8 cellular contexts compared by ENCODE assay signal in the genomic region with DNA sequence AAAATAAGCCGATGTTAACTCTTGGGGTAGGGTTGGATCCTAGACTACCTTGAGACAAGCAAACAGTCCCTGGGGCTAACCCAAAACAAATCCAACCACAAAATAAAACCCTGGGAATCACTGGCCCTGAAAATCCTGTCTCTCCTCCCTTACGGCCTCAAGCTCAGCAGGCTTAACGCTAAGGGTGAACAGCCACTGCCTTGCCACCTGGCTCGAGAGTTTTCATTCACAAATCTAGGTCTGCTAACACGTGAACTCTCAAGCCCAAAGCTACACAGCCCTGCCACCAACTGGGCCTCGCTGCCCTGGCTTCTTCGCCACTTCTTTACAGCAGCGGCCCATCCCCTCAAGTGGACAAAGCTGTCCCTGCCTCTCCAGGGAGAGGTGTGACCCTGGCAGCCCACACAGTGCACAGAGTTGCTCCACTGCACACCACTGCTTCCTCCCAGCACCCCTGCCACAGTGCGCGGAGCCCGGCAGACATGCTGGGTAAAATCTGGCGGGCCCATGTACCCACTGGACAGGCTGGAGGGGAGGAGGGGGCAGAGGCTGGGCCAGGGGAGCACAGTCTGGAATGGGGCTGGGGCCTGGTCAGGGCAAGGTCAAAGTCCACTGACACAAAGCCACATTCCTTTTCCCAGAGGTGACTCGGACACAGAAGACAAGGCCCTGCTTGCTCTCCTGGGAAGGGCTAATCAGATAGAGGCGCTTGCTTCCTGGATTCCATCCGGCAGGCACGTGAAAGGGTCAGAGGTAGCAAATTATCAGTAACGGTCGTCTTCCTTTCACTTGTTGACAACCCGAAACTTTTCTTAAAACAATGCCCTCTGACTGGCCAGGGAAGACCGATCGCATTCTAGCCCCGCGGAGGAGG. TPM values are rescaled to one million over a fixed set of nuclear protein-coding genes. Genes with fewer than 3 reads are reported as not detected.
DNase-seq lines count a peak whose midpoint lies in the region; ATAC-seq and TF ChIP-seq lines count a peak whose summit lies in the region.

No MANE protein-coding gene starts in this region.

- H3K9me3 ChIP-seq in heart right ventricle (no peaks in the 10 kb centered on the region), iPS-15b (ENCODE audit: control insufficient read depth, insufficient read depth, low read length) (no peaks in the 10 kb centered on the region)

- peaks cover 11% of the 10 kb centered on the region for H3K4me1 Mint-ChIP-seq in activated CD8-positive, alpha-beta T cell treated with anti-CD3 and anti-CD28 coated beads for 36 hours (ENCODE audit: low read depth)
- H3K4me1 Mint-ChIP-seq in stimulated activated effector memory CD8-positive, alpha-beta T cell treated with anti-CD3 and anti-CD28 coated beads, Interleukin-12 subunit alpha, Interleukin-12 subunit beta, amount 100 ng/mL, for 72 hours, result peaks cover 6% of the 10 kb centered on the region

- H3K27me3 Mint-ChIP-seq in activated CD8-positive, alpha-beta T cell treated with anti-CD3 and anti-CD28 coated beads for 36 hours, result no peaks in the 10 kb centered on the region

- peak overlapping the region in 9 of 10 donors; percentile 52 to 84 (median 70) for H3K27ac ChIP-seq in heart right ventricle

- POLR2A ChIA-PET in activated CD8-positive, alpha-beta T cell treated with anti-CD3 and anti-CD28 coated beads for 36 hours (lab: Charles Lee), result interaction anchor here (1.1 to 2.2 kb wide), 8 partner anchors 12 to 196 kb away, joined by 3 to 7 read pairs (median 5); a partner anchor contains a TSS

- H3K36me3 Mint-ChIP-seq in activated CD8-positive, alpha-beta T cell treated with anti-CD3 and anti-CD28 coated beads for 36 hours (ENCODE audit: low read depth), result peaks cover 13% of the 10 kb centered on the region
- H3K36me3 Mint-ChIP-seq in stimulated activated effector memory CD8-positive, alpha-beta T cell treated with anti-CD3 and anti-CD28 coated beads, Interleukin-12 subunit alpha, Interleukin-12 subunit beta, amount 100 ng/mL, for 72 hours, result peaks cover 37% of the 10 kb centered on the region

- no peak for TF ChIP-seq CTCF in heart right ventricle (IDR thresholded peaks at IDR 0.05)
- no peak for TF ChIP-seq CTCF in activated CD8-positive, alpha-beta T cell treated with anti-CD3 and anti-CD28 coated beads for 36 hours (IDR thresholded peaks at IDR 0.05)

- peak overlapping the region; percentile 37 to 99 (median 76) for H3K4me3 ChIP-seq in heart right ventricle
- H3K4me3 ChIP-seq in iPS-15b (ENCODE audit: low read depth, low read length), result peak overlapping the region; percentile 69

- no peak overlapping the region for H3K27ac Mint-ChIP-seq in activated CD8-positive, alpha-beta T cell treated with anti-CD3 and anti-CD28 coated beads for 36 hours
- peak overlapping the region; percentile 20 for H3K27ac Mint-ChIP-seq in stimulated activated effector memory CD8-positive, alpha-beta T cell treated with anti-CD3 and anti-CD28 coated beads, Interleukin-12 subunit alpha, Interleukin-12 subunit beta, amount 100 ng/mL, for 72 hours

- peak overlapping the region; percentile 84 for H3K4me3 Mint-ChIP-seq in activated CD8-positive, alpha-beta T cell treated with anti-CD3 and anti-CD28 coated beads for 36 hours
- H3K4me3 Mint-ChIP-seq in stimulated activated effector memory CD8-positive, alpha-beta T cell treated with anti-CD3 and anti-CD28 coated beads, Interleukin-12 subunit alpha, Interleukin-12 subunit beta, amount 100 ng/mL, for 72 hours, result peak overlapping the region; percentile 69

- intact Hi-C loops in heart right ventricle (cut with DNase I), result loop anchor here in 1 of 10 donors (5.0 kb wide), 1 partner anchor 757 kb away; no protein-coding TSS in a partner anchor
- intact Hi-C loops in Right ventricle myocardium superior (cut with DNase I), result no loop called here
- intact Hi-C loops in activated CD8-positive, alpha-beta T cell treated with anti-CD3 and anti-CD28 coated beads for 36 hours (cut with micrococcal nuclease), result no loop called here

- DNase-seq in heart right ventricle (no peak), Right ventricle myocardium superior (no peak), cerebellar nuclear complex (lab: John Stamatoyannopoulos, UW) (no peak), HCEC 1CT (no peak)
- no peak for DNase-seq in activated CD8-positive, alpha-beta T cell treated with anti-CD3 and anti-CD28 coated beads for 36 hours
- no peak for DNase-seq in stimulated activated effector memory CD8-positive, alpha-beta T cell treated with anti-CD3 and anti-CD28 coated beads, Interleukin-12 subunit alpha, Interleukin-12 subunit beta, amount 100 ng/mL, for 72 hours (ENCODE audit: low spot score in 2 of 2)

- WGBS in heart right ventricle, 2 donors, result 33 to 34% methylated on average over 23 of the region's 23 CpGs

- no peaks in the 10 kb centered on the region for H3K27me3 ChIP-seq in heart right ventricle
- H3K27me3 ChIP-seq in iPS-15b (ENCODE audit: control insufficient read depth, insufficient read depth, low read length), result peaks cover 6% of the 10 kb centered on the region

- H3K36me3 ChIP-seq in heart right ventricle (peaks cover 0 to 65% (median 32%) of the 10 kb centered on the region in 9 donors), iPS-15b (ENCODE audit: control insufficient read depth, insufficient read depth, low read length) (peaks cover 51% of the 10 kb centered on the region)

- ATAC-seq in heart right ventricle, result peak in 1 of 8 donors; percentile 13
- ATAC-seq in Right ventricle myocardium superior (ENCODE audit: poor library complexity), result no peak
- ATAC-seq in activated CD8-positive, alpha-beta T cell treated with anti-CD3 and anti-CD28 coated beads for 36 hours, result no peak
- ATAC-seq in stimulated activated effector memory CD8-positive, alpha-beta T cell treated with anti-CD3 and anti-CD28 coated beads, Interleukin-12 subunit alpha, Interleukin-12 subunit beta, amount 100 ng/mL, for 72 hours, result no peak
- ATAC-seq in HG03439 (IDR thresholded peaks at IDR 0.05; ENCODE audit: unreplicated experiment), result no peak

- H3K4me1 ChIP-seq in heart right ventricle, result peaks cover 10 to 22% (median 17%) of the 10 kb centered on the region in 9 donors
- H3K4me1 ChIP-seq in iPS-15b (ENCODE audit: control insufficient read depth, insufficient read depth, low read length), result no peaks in the 10 kb centered on the region

- H3K9me3 Mint-ChIP-seq in activated CD8-positive, alpha-beta T cell treated with anti-CD3 and anti-CD28 coated beads for 36 hours, result no peaks in the 10 kb centered on the region
- no peaks in the 10 kb centered on the region for H3K9me3 Mint-ChIP-seq in stimulated activated effector memory CD8-positive, alpha-beta T cell treated with anti-CD3 and anti-CD28 coated beads, Interleukin-12 subunit alpha, Interleukin-12 subunit beta, amount 100 ng/mL, for 72 hours

- CTCF ChIA-PET in activated CD8-positive, alpha-beta T cell treated with anti-CD3 and anti-CD28 coated beads for 36 hours (lab: Charles Lee), result interaction anchor here (0.7 kb wide), 1 partner anchor 41 kb away, joined by 3 read pairs; no protein-coding TSS in a partner anchor

- H3K9ac ChIP-seq in iPS-15b (ENCODE audit: low read depth, low read length), result peak overlapping the region; percentile 47

RNA-seq across cellular contexts. Expression of a gene that starts 1.0 kb away (rescaled TPM):
- total RNA-seq in heart right ventricle, result 10 to 100 TPM; 29.5 to 54.7 (median 43.2) TPM
- 10 to 100 TPM; 54.4 to 64.1 TPM for polyA plus RNA-seq in heart right ventricle
- total RNA-seq in Right ventricle myocardium superior, result 29.5 TPM
- 10 to 100 TPM; 20.5 to 22.6 TPM for total RNA-seq in activated CD8-positive, alpha-beta T cell treated with anti-CD3 and anti-CD28 coated beads for 36 hours

RNA-seq across cellular contexts. Expression of a gene that starts 7.8 kb away (rescaled TPM):
- 1 to 10 TPM; 4.4 to 9.3 (median 5.9) TPM for total RNA-seq in heart right ventricle
- 10 to 100 TPM; 14.5 to 15.7 TPM for polyA plus RNA-seq in heart right ventricle
- total RNA-seq in Right ventricle myocardium superior, result 6.1 TPM
- total RNA-seq in activated CD8-positive, alpha-beta T cell treated with anti-CD3 and anti-CD28 coated beads for 36 hours, result 10 to 100 TPM; 28.1 to 32.0 TPM

RNA-seq across cellular contexts. Expression of a gene that starts 8.2 kb away (rescaled TPM):
- total RNA-seq in heart right ventricle, result under 1 TPM; 0.13 to 0.83 (median 0.32) TPM
- under 1 TPM; 0.49 to 0.73 TPM for polyA plus RNA-seq in heart right ventricle
- 0.24 TPM for total RNA-seq in Right ventricle myocardium superior
- total RNA-seq in activated CD8-positive, alpha-beta T cell treated with anti-CD3 and anti-CD28 coated beads for 36 hours, result under 1 TPM in 1 of 2 experiments, not detected in 1; 0.18 TPM

RNA-seq across cellular contexts. Expression of a gene that starts 17.3 kb away (rescaled TPM):
- total RNA-seq in heart right ventricle (10 to 100 TPM; 10.8 to 30.9 (median 16.3) TPM), Right ventricle myocardium superior (29.9 TPM)
- polyA plus RNA-seq in heart right ventricle, result 10 to 100 TPM; 10.5 to 10.6 TPM
- 10 to 100 TPM; 12.4 to 14.1 TPM for total RNA-seq in activated CD8-positive, alpha-beta T cell treated with anti-CD3 and anti-CD28 coated beads for 36 hours

RNA-seq across cellular contexts. Expression of a gene that starts 18.7 kb away (rescaled TPM):
- total RNA-seq in heart right ventricle (100 to 1,000 TPM; 124 to 189 (median 142) TPM), Right ventricle myocardium superior (176 TPM)
- 100 to 1,000 TPM; 205 to 405 TPM for polyA plus RNA-seq in heart right ventricle
- 100 to 1,000 TPM; 122 to 130 TPM for total RNA-seq in activated CD8-positive, alpha-beta T cell treated with anti-CD3 and anti-CD28 coated beads for 36 hours
